In the genomic region with DNA sequence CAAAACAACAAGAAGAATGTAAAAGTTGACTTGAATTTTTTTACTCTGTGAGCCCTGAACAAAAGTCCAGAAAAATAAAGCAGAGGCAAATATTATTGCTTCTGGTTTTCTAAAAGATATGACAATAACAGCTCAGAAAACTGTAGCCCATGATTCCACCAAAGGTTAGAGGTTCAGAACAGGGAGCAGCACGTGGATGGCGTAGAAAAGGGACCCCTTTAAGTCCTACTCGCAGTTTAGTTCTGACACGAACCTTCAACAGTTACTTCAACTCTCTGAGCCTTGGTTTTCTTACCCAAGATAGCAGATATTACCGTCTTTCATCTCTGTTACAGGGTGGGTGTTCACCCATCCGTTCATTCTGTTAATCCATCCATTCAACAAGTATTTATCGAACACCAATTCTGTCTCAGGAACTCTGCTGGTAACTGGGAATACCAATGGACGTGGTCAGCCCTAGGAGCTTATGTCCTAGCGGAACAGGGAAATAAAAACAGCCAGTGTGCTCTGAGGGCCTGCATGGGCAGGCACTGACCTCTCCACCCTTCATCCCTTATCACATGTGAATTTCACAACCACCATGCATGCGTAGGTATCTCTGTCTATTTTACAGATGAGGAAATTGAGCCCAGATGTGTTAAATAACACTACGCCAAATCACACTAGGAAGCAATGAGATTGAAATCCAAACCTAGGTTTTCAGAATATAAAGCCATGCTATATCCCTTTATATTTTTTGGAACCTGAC, we compare ENCODE assay signal across 13 cellular contexts.
DNase-seq lines count a peak whose midpoint lies in the region; ATAC-seq and TF ChIP-seq lines count a peak whose summit lies in the region.
"Had no signal": no experiment of that assay in that cellular context is flagged by ENCODE, and none has a peak within 500 bp of the region (broad histone marks: within the 10 kb centered on the region; RNA-seq: fewer than 3 reads in every experiment).

No MANE protein-coding gene starts in this region.

- H3K9me3 ChIP-seq in ascending aorta (no peaks in the 10 kb centered on the region), right atrium auricular region (no peaks in the 10 kb centered on the region), prostate gland (no peaks in the 10 kb centered on the region)
- H3K9me3 ChIP-seq: SJSA1 had no signal

- H2AFZ ChIP-seq in ACC112 (ENCODE audit: low read length, unreplicated experiment) = peak overlapping the region; percentile 82

- DNase-seq in ascending aorta (ENCODE audit: low spot score in 2 of 2) (no peak), right atrium auricular region (ENCODE audit: low spot score) (no peak), prostate gland (ENCODE audit: low spot score) (no peak), NCI-H82 treated with DMSO at 0.1 percent for 48 hours (lab: John Stamatoyannopoulos, UW; ENCODE audit: unreplicated experiment) (no peak), head of caudate nucleus (no peak)
- DNase-seq: activated CD4-positive, alpha-beta T cell treated with anti-CD3 and anti-CD28 coated beads, Interleukin-2, amount 10 ng/mL, durations not matched to agents 24 days and 14 days; activated T-cell treated with anti-CD3 and anti-CD28 coated beads, Interleukin-2, amount 50 U/mL, for 4 hours; H9 had no signal

- TF ChIP-seq CTCF in ascending aorta (IDR thresholded peaks at IDR 0.05) (no peak), right atrium auricular region (IDR thresholded peaks at IDR 0.05) (no peak), prostate gland (IDR thresholded peaks at IDR 0.05) (no peak)

- H3K4me3 ChIP-seq in ACC112 (ENCODE audit: low read depth, low read length) (peak overlapping the region; percentile 37; the same call in 1 of the 2 replicates), ascending aorta (peak overlapping the region; percentile 12 to 45), right atrium auricular region (no peak overlapping the region), prostate gland (no peak overlapping the region)
- H3K4me3 ChIP-seq: GM12878, SJSA1 had no signal

- no peak for ATAC-seq in GM21786 (IDR thresholded peaks at IDR 0.05; ENCODE audit: unreplicated experiment)
- ATAC-seq in GM18498 (IDR thresholded peaks at IDR 0.05; ENCODE audit: unreplicated experiment) = no peak
- ATAC-seq: activated T-cell treated with anti-CD3 and anti-CD28 coated beads, Interleukin-2, amount 50 U/mL, for 4 hours; GM12878 had no signal

- H3K27me3 ChIP-seq in ACC112 (ENCODE audit: insufficient read depth, low read length) (no peaks in the 10 kb centered on the region), ascending aorta (no peaks in the 10 kb centered on the region), right atrium auricular region (no peaks in the 10 kb centered on the region), prostate gland (replicated peaks; ENCODE audit: insufficient read depth) (no peaks in the 10 kb centered on the region)
- H3K27me3 ChIP-seq: SJSA1 had no signal

- peaks cover 18% of the 10 kb centered on the region for H3K4me1 ChIP-seq in ACC112 (ENCODE audit: control insufficient read depth, insufficient read depth, low read length, unreplicated experiment)
- peaks cover 0 to 5% of the 10 kb centered on the region in 2 donors for H3K4me1 ChIP-seq in ascending aorta
- H3K4me1 ChIP-seq in right atrium auricular region = peaks cover 0 to 20% of the 10 kb centered on the region in 2 donors
- H3K4me1 ChIP-seq in prostate gland (replicated peaks) = no peaks in the 10 kb centered on the region

- no peak for TF ChIP-seq POLR2A in prostate gland (IDR thresholded peaks at IDR 0.05)

- no peaks in the 10 kb centered on the region for H3K36me3 ChIP-seq in ACC112 (ENCODE audit: insufficient read depth, low read length)
- no peaks in the 10 kb centered on the region for H3K36me3 ChIP-seq in ascending aorta
- no peaks in the 10 kb centered on the region for H3K36me3 ChIP-seq in right atrium auricular region
- H3K36me3 ChIP-seq in prostate gland = no peaks in the 10 kb centered on the region
- H3K36me3 ChIP-seq: SJSA1 had no signal

- WGBS in prostate gland = 88% methylated on average over 11 of the region's 11 CpGs

- intact Hi-C loops in ascending aorta (cut with DNase I) = loop anchor here (5.0 kb wide), 1 partner anchor 49 kb away; no protein-coding TSS in a partner anchor
- intact Hi-C loops in prostate gland (cut with DNase I) = no loop called here
- intact Hi-C loops in head of caudate nucleus (cut with DNase I) = no loop called here

- H3K27ac ChIP-seq in ACC112 (ENCODE audit: low read depth, low read length) = peak overlapping the region; percentile 86
- H3K27ac ChIP-seq in ascending aorta = peak overlapping the region; percentile 71 to 75
- peak overlapping the region; percentile 69 to 85 for H3K27ac ChIP-seq in right atrium auricular region
- peak overlapping the region; percentile 45 to 56 for H3K27ac ChIP-seq in prostate gland
- H3K27ac ChIP-seq: SJSA1 had no signal

- H3K79me2 ChIP-seq in ACC112 (ENCODE audit: control insufficient read depth, insufficient read depth, low read length, unreplicated experiment) = no peaks in the 10 kb centered on the region

Comparison
In these comparisons a context has a peak if more than half of its experiments do, and no peak if none do; other contexts are left out.
1. H3K4me3 ChIP-seq: peak in ACC112 (single experiment) and ascending aorta (2 of 2); none in right atrium auricular region (0 of 2) and prostate gland (0 of 2).
2. Peak in every context shown above with its lines, with median percentiles within 50 percentile points of each other: H3K27ac ChIP-seq.